In genomic region chr1:92968138-92969032, GRCh38 we compare ENCODE assay signal across 8 cellular contexts. TPM values are rescaled to one million over a fixed set of nuclear protein-coding genes. Genes with fewer than 3 reads are reported as not detected.
DNase-seq lines count a peak whose midpoint lies in the region; ATAC-seq, FAIRE-seq and TF ChIP-seq lines count a peak whose summit lies in the region.

No MANE protein-coding gene starts in this region.

- H3K4ac ChIP-seq in neuronal stem cell (ENCODE audit: low read length), result no peak overlapping the region

- H3K18ac ChIP-seq in neuronal stem cell (ENCODE audit: low read length), result no peak overlapping the region

- no peak overlapping the region for H4K8ac ChIP-seq in neuronal stem cell (ENCODE audit: low read depth, low read length)

- H2BK5ac ChIP-seq in neuronal stem cell (ENCODE audit: low read length), result no peak overlapping the region

- H3K27ac ChIP-seq in brain microvascular endothelial cell (no peak overlapping the region), pancreas (no peak overlapping the region), neuronal stem cell (replicated peaks; ENCODE audit: low read length) (no peak overlapping the region)

- TF ChIP-seq CTCF in brain microvascular endothelial cell (IDR thresholded peaks at IDR 0.05; ENCODE audit: low read depth, low read length, missing control alignments) (peak; percentile 63), pancreas (IDR thresholded peaks at IDR 0.05) (peak in 3 of 4 donors; percentile 31 to 43 (median 40))

- H3K79me1 ChIP-seq in neuronal stem cell (ENCODE audit: low read depth, low read length), result no peaks in the 10 kb centered on the region

- H3K9ac ChIP-seq in neuronal stem cell (ENCODE audit: low read depth, low read length, poor library complexity), result no peak overlapping the region

- H3K9me3 ChIP-seq in pancreas (no peaks in the 10 kb centered on the region), neuronal stem cell (replicated peaks in 1 of 2; ENCODE audit: control insufficient read depth in 2 of 2, insufficient read depth in 1 of 2, low read depth in 1 of 2, low read length in 2 of 2) (no peaks in the 10 kb centered on the region)

- ATAC-seq in GM19468 (IDR thresholded peaks at IDR 0.05; ENCODE audit: extremely low read depth, unreplicated experiment) (peak; percentile 22), pancreas (peak; percentile 68 to 87 (median 82))

- no peak overlapping the region for H3K4me3 ChIP-seq in brain microvascular endothelial cell (ENCODE audit: low read depth, low read length)
- H3K4me3 ChIP-seq in pancreas, result no peak overlapping the region
- no peak overlapping the region for H3K4me3 ChIP-seq in neuronal stem cell (ENCODE audit: low read length in 2 of 2)

- no peak overlapping the region for H4K91ac ChIP-seq in neuronal stem cell (ENCODE audit: low read depth, low read length, poor library complexity)

- H2BK15ac ChIP-seq in neuronal stem cell (ENCODE audit: low read length), result no peak overlapping the region

- in situ Hi-C loops in brain microvascular endothelial cell (cut with HindIII; ENCODE audit: low pct_ligation_motif_present, low sequenced_read_pairs), result no loop called here

- H2BK120ac ChIP-seq in neuronal stem cell (ENCODE audit: low read depth, low read length), result no peak overlapping the region

- H3K27me3 ChIP-seq in brain microvascular endothelial cell (replicated peaks), result no peaks in the 10 kb centered on the region
- no peaks in the 10 kb centered on the region for H3K27me3 ChIP-seq in pancreas
- peaks cover 0 to 36% (median 0%) of the 10 kb centered on the region in 3 experiments for H3K27me3 ChIP-seq in neuronal stem cell (ENCODE audit: control insufficient read depth in 3 of 3, insufficient read depth in 3 of 3, low read depth in 1 of 3, low read length in 3 of 3)

- no peak overlapping the region for H2BK12ac ChIP-seq in neuronal stem cell (ENCODE audit: low read length)

- H2AK5ac ChIP-seq in neuronal stem cell (ENCODE audit: low read depth, low read length), result no peak overlapping the region

- DNase-seq in NCI-H2196 (lab: John Stamatoyannopoulos, UW; ENCODE audit: unreplicated experiment) (peak; percentile 21), NCI-H2196 treated with DMSO at 0.1 percent for 48 hours (lab: John Stamatoyannopoulos, UW; ENCODE audit: unreplicated experiment) (no peak), LHCN-M2 (ENCODE audit: low read depth) (peak; percentile 26), brain microvascular endothelial cell (no peak), pancreas (no peak), T-helper 9 cell (no peak), neuronal stem cell (ENCODE audit: low spot score) (no peak)

- 37 to 50% methylated on average over 2 of the region's 2 CpGs for WGBS in pancreas, 2 donors
- WGBS in neuronal stem cell (ENCODE audit: extremely low coverage in 2 of 2, insufficient read length in 2 of 2, insufficient replicate concordance in 1 of 2), 2 donors, result no CpG with 5 or more reads among the region's 2 CpGs

- FAIRE-seq in pancreas (lab: Jason Lieb, UNC), result no peak

- no peak overlapping the region for H3K14ac ChIP-seq in neuronal stem cell (ENCODE audit: low read length)

- H3K23ac ChIP-seq in neuronal stem cell (ENCODE audit: low read depth, low read length, poor library complexity), result no peak overlapping the region

- H3K4me1 ChIP-seq in pancreas (no peaks in the 10 kb centered on the region), neuronal stem cell (ENCODE audit: control insufficient read depth in 2 of 2, insufficient read depth in 1 of 2, low read depth in 1 of 2, low read length in 2 of 2) (no peaks in the 10 kb centered on the region)

- no peak overlapping the region for H2AFZ ChIP-seq in neuronal stem cell (ENCODE audit: low read length)

- no peak overlapping the region for H3K4me2 ChIP-seq in neuronal stem cell (ENCODE audit: insufficient read depth, low read length, poor library complexity, severe bottlenecking)

- intact Hi-C loops in pancreas (cut with DNase I), result loop anchor here in 2 of 3 donors (5.0 to 10.0 kb wide), 2 partner anchors 104 to 116 kb away; no protein-coding TSS in a partner anchor

- H3K36me3 ChIP-seq in brain microvascular endothelial cell (replicated peaks), result no peaks in the 10 kb centered on the region
- H3K36me3 ChIP-seq in pancreas, result no peaks in the 10 kb centered on the region
- no peaks in the 10 kb centered on the region for H3K36me3 ChIP-seq in neuronal stem cell (replicated peaks in 1 of 2; ENCODE audit: control insufficient read depth in 2 of 2, insufficient read depth in 2 of 2, low read length in 2 of 2)

RNA-seq across cellular contexts. Expression of gene DIPK1A, which starts 7.1 kb away (rescaled TPM):
- total RNA-seq in LHCN-M2 (2014; rRNA removed) (13.1 and 15.8 TPM in 2 replicates), pancreas (1 to 10 TPM; 1.1 to 5.4 (median 2.5) TPM)
- polyA plus RNA-seq in LHCN-M2 (2012), result 8.1 TPM
- polyA plus RNA-seq in pancreas, result 1 to 10 TPM in 1 of 2 donors, under 1 TPM in 1; 0.80 to 1.4 TPM
- polyA plus RNA-seq in neuronal stem cell (2013, experiment 1 of 2), result 2.8 TPM
- 3.0 TPM for polyA plus RNA-seq in neuronal stem cell (2013, experiment 2 of 2)

Comparison
In these comparisons a context has a peak if more than half of its experiments do, and no peak if none do; other contexts are left out.
1. DNase-seq: peak in NCI-H2196 (single experiment) and LHCN-M2 (single experiment); none in NCI-H2196 treated with DMSO at 0.1 percent for 48 hours (single experiment), brain microvascular endothelial cell (single experiment), pancreas (0 of 6), T-helper 9 cell (single experiment) and neuronal stem cell (single experiment).